1 cellular context compared by ENCODE assay signal in the genomic region with DNA sequence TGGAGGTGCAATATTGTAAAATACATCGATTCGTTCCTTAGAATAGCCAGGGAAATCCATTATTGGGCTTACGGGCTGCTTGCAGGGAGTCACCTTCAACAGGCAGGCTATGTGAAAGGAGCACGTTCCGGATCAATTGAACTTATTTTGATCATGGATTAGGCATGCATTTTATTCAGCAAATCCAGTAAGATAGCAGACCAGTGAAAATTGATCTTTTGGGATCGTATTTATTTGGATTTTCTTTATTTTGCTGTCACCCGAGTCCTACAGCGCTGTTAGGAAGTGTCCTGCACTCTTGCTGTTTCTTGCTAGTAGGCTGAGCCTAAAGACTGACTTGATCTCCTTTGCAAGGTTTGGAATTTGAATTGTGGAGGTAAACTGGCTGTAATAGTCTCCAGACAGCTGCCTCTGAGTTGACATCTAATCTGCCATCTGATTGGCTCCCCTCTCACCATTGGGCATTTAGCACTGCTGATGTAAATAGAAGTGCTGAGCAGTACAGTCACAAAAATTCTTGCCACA.
TF ChIP-seq lines count a peak whose summit lies in the region.

No MANE protein-coding gene starts in this region.

TF ChIP-seq in K562, 482 proteins besides CTCF, POLR2A, EP300 and RAD21 (continued from another document and continues in another):
- TF ChIP-seq ZC3H4 (CRISPR knock-in tag; IDR thresholded peaks at IDR 0.05; ENCODE audit: borderline replicate concordance) (no peak; the same call in 1 of the 2 replicates), BRF1 (IDR thresholded peaks at IDR 0.05; ENCODE audit: borderline replicate concordance, extremely low read depth, insufficient read length) (no peak), POLR2AphosphoS5 (IDR thresholded peaks at IDR 0.05; ENCODE audit: control insufficient read depth, insufficient read depth, low read depth, low read length) (peak; percentile 54; the same call in 1 of the 2 replicates), LCOR (CRISPR knock-in tag; IDR thresholded peaks at IDR 0.05) (0 out of 2 replicates have a peak, but pooled peaks have one; percentile 43), TCF7L2 (IDR thresholded peaks at IDR 0.05; ENCODE audit: low read depth, low read length) (no peak), ZNF583 (CRISPR knock-in tag; IDR thresholded peaks at IDR 0.05) (no peak), ATF1 (CRISPR knock-in tag; IDR thresholded peaks at IDR 0.05) (no peak), ATF1 (tag; IDR thresholded peaks at IDR 0.05) (peak; percentile 43; the same call in 1 of the 2 replicates), ZNF124 (CRISPR knock-in tag; IDR thresholded peaks at IDR 0.05) (no peak), FOXM1 (IDR thresholded peaks at IDR 0.05; ENCODE audit: low read depth) (peak; percentile 71; the same call in 1 of the 2 replicates), FOXM1 (CRISPR knock-in tag; IDR thresholded peaks at IDR 0.05; ENCODE audit: low read depth) (no peak), YY1 (IDR thresholded peaks at IDR 0.05; ENCODE audit: borderline replicate concordance in 1 of 3, control insufficient read depth in 1 of 3, extremely low read depth in 1 of 3, insufficient read depth in 3 of 3, insufficient read length in 1 of 3, insufficient replicate concordance in 2 of 3, low read depth in 1 of 3, low read length in 2 of 3) (peak in 1 of 3 experiments; percentile 18), MAFK (IDR thresholded peaks at IDR 0.05; ENCODE audit: low read length) (peak; percentile 44; the same call in 1 of the 2 replicates), U2AF2 (optimal IDR thresholded peaks at IDR 0.05; ENCODE audit: low read depth, low read length) (no peak), EP400 (IDR thresholded peaks at IDR 0.05) (peak; percentile 47; the same call in 1 of the 2 replicates), DPF2 (IDR thresholded peaks at IDR 0.05) (0 out of 2 replicates have a peak, but pooled peaks have one; percentile 17), HDAC2 (IDR thresholded peaks at IDR 0.05) (0 out of 2 replicates have a peak, but pooled peaks have one; percentile 14), SMARCA4 (IDR thresholded peaks at IDR 0.05) (0 out of 2 replicates have a peak, but pooled peaks have one; percentile 38), PML (IDR thresholded peaks at IDR 0.05; ENCODE audit: low read length) (peak; percentile 61; the same call in 1 of the 2 replicates), TEAD4 (IDR thresholded peaks at IDR 0.05; ENCODE audit: low read length) (peak; percentile 54; the same call in 1 of the 2 replicates), TEAD4 (CRISPR knock-in tag; IDR thresholded peaks at IDR 0.05; ENCODE audit: borderline replicate concordance) (no peak), FOXA3 (CRISPR knock-in tag; conservative IDR thresholded peaks at IDR 0.05 in 1 of 2, IDR thresholded peaks at IDR 0.05 in 1 of 2) (0 out of 4 replicates have a peak, but pooled peaks of 1 of the 2 experiments have one; percentile 15), TAF1 (IDR thresholded peaks at IDR 0.05; ENCODE audit: control insufficient read depth, extremely low read depth, insufficient read depth, low read length, severe bottlenecking) (peak; percentile 78), NRF1 (conservative IDR thresholded peaks at IDR 0.05 in 1 of 2, IDR thresholded peaks at IDR 0.05 in 1 of 2) (peak in 1 of 2 experiments; percentile 25; a peak in 1 of 4 replicates), MEIS2 (IDR thresholded peaks at IDR 0.05; ENCODE audit: partially characterized antibody) (peak; percentile 73)
- TF ChIP-seq, protein P1, sequence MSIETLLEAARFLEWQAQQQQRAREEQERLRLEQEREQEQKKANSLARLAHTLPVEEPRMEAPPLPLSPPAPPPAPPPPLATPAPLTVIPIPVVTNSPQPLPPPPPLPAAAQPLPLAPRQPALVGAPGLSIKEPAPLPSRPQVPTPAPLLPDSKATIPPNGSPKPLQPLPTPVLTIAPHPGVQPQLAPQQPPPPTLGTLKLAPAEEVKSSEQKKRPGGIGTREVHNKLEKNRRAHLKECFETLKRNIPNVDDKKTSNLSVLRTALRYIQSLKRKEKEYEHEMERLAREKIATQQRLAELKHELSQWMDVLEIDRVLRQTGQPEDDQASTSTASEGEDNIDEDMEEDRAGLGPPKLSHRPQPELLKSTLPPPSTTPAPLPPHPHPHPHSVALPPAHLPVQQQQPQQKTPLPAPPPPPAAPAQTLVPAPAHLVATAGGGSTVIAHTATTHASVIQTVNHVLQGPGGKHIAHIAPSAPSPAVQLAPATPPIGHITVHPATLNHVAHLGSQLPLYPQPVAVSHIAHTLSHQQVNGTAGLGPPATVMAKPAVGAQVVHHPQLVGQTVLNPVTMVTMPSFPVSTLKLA (conservative IDR thresholded peaks at IDR 0.05): peak; percentile 33 to 43; a peak in 2 of 4 replicates
- TF ChIP-seq, protein P2, sequence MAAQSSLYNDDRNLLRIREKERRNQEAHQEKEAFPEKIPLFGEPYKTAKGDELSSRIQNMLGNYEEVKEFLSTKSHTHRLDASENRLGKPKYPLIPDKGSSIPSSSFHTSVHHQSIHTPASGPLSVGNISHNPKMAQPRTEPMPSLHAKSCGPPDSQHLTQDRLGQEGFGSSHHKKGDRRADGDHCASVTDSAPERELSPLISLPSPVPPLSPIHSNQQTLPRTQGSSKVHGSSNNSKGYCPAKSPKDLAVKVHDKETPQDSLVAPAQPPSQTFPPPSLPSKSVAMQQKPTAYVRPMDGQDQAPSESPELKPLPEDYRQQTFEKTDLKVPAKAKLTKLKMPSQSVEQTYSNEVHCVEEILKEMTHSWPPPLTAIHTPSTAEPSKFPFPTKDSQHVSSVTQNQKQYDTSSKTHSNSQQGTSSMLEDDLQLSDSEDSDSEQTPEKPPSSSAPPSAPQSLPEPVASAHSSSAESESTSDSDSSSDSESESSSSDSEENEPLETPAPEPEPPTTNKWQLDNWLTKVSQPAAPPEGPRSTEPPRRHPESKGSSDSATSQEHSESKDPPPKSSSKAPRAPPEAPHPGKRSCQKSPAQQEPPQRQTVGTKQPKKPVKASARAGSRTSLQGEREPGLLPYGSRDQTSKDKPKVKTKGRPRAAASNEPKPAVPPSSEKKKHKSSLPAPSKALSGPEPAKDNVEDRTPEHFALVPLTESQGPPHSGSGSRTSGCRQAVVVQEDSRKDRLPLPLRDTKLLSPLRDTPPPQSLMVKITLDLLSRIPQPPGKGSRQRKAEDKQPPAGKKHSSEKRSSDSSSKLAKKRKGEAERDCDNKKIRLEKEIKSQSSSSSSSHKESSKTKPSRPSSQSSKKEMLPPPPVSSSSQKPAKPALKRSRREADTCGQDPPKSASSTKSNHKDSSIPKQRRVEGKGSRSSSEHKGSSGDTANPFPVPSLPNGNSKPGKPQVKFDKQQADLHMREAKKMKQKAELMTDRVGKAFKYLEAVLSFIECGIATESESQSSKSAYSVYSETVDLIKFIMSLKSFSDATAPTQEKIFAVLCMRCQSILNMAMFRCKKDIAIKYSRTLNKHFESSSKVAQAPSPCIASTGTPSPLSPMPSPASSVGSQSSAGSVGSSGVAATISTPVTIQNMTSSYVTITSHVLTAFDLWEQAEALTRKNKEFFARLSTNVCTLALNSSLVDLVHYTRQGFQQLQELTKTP (IDR thresholded peaks at IDR 0.05; ENCODE audit: low read depth in 1 of 2, partially characterized antibody in 2 of 2): peak in 1 of 2 experiments; percentile 41
- TF ChIP-seq, protein P3, sequence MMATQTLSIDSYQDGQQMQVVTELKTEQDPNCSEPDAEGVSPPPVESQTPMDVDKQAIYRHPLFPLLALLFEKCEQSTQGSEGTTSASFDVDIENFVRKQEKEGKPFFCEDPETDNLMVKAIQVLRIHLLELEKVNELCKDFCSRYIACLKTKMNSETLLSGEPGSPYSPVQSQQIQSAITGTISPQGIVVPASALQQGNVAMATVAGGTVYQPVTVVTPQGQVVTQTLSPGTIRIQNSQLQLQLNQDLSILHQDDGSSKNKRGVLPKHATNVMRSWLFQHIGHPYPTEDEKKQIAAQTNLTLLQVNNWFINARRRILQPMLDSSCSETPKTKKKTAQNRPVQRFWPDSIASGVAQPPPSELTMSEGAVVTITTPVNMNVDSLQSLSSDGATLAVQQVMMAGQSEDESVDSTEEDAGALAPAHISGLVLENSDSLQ (IDR thresholded peaks at IDR 0.05): peak; percentile 84
- TF ChIP-seq, protein P4, sequence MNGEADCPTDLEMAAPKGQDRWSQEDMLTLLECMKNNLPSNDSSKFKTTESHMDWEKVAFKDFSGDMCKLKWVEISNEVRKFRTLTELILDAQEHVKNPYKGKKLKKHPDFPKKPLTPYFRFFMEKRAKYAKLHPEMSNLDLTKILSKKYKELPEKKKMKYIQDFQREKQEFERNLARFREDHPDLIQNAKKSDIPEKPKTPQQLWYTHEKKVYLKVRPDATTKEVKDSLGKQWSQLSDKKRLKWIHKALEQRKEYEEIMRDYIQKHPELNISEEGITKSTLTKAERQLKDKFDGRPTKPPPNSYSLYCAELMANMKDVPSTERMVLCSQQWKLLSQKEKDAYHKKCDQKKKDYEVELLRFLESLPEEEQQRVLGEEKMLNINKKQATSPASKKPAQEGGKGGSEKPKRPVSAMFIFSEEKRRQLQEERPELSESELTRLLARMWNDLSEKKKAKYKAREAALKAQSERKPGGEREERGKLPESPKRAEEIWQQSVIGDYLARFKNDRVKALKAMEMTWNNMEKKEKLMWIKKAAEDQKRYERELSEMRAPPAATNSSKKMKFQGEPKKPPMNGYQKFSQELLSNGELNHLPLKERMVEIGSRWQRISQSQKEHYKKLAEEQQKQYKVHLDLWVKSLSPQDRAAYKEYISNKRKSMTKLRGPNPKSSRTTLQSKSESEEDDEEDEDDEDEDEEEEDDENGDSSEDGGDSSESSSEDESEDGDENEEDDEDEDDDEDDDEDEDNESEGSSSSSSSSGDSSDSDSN (IDR thresholded peaks at IDR 0.05; ENCODE audit: borderline replicate concordance in 1 of 2, low read depth in 2 of 2, low read length in 2 of 2): peak in 1 of 2 experiments; percentile 52; a peak in 1 of 4 replicates
- TF ChIP-seq, protein P5, sequence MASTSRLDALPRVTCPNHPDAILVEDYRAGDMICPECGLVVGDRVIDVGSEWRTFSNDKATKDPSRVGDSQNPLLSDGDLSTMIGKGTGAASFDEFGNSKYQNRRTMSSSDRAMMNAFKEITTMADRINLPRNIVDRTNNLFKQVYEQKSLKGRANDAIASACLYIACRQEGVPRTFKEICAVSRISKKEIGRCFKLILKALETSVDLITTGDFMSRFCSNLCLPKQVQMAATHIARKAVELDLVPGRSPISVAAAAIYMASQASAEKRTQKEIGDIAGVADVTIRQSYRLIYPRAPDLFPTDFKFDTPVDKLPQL (IDR thresholded peaks at IDR 0.05; ENCODE audit: extremely low read depth, insufficient read length): peak; percentile 16
- TF ChIP-seq, protein P6, sequence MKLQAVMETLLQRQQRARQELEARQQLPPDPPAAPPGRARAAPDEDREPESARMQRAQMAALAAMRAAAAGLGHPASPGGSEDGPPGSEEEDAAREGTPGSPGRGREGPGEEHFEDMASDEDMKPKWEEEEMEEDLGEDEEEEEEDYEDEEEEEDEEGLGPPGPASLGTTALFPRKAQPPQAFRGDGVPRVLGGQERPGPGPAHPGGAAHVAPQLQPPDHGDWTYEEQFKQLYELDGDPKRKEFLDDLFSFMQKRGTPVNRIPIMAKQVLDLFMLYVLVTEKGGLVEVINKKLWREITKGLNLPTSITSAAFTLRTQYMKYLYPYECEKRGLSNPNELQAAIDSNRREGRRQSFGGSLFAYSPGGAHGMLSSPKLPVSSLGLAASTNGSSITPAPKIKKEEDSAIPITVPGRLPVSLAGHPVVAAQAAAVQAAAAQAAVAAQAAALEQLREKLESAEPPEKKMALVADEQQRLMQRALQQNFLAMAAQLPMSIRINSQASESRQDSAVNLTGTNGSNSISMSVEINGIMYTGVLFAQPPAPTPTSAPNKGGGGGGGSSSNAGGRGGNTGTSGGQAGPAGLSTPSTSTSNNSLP (IDR thresholded peaks at IDR 0.05; ENCODE audit: borderline replicate concordance, low read depth, low read length): 0 out of 2 replicates have a peak, but pooled peaks have one; percentile 11
